In genomic region chr16:85829751-85830445, GRCh38 we compare ENCODE assay signal across 1 cellular context.
A peak's percentile ranks its signal among the peaks of the same experiment; 100 is the strongest.
TF ChIP-seq lines count a peak whose summit lies in the region.

No MANE protein-coding gene starts in this region.

TF ChIP-seq in GM12878, 131 proteins besides CTCF, POLR2A, EP300 and RAD21 (continued from another document):
- TF ChIP-seq BCL11A (IDR thresholded peaks at IDR 0.05; ENCODE audit: low read depth, low read length) (no peak), GABPA (IDR thresholded peaks at IDR 0.05; ENCODE audit: low read depth) (no peak), NR2C1 (IDR thresholded peaks at IDR 0.05) (no peak), WRNIP1 (IDR thresholded peaks at IDR 0.05; ENCODE audit: borderline replicate concordance, low read depth, low read length) (no peak), TBL1XR1 (IDR thresholded peaks at IDR 0.05; ENCODE audit: low read depth, low read length) (no peak), SMAD1 (IDR thresholded peaks at IDR 0.05; ENCODE audit: low read depth, partially characterized antibody) (no peak), EED (IDR thresholded peaks at IDR 0.05; ENCODE audit: low read depth) (peak; percentile 20; the same call in 1 of the 2 replicates), KLF5 (IDR thresholded peaks at IDR 0.05; ENCODE audit: partially characterized antibody) (no peak), RUNX3 (IDR thresholded peaks at IDR 0.05; ENCODE audit: low read length) (peak; percentile 27; the same call in 1 of the 2 replicates), YBX1 (IDR thresholded peaks at IDR 0.05) (no peak), NR2F1 (conservative IDR thresholded peaks at IDR 0.05) (no peak), NKRF (conservative IDR thresholded peaks at IDR 0.05) (no peak), MAX (IDR thresholded peaks at IDR 0.05; ENCODE audit: low read depth, low read length) (no peak), ELK1 (IDR thresholded peaks at IDR 0.05; ENCODE audit: low read depth, low read length) (no peak), JUNB (IDR thresholded peaks at IDR 0.05) (no peak)
TF ChIP-seq in GM12878: peak in this region for 3.
